16 cellular contexts compared by ENCODE assay signal in the genomic region with DNA sequence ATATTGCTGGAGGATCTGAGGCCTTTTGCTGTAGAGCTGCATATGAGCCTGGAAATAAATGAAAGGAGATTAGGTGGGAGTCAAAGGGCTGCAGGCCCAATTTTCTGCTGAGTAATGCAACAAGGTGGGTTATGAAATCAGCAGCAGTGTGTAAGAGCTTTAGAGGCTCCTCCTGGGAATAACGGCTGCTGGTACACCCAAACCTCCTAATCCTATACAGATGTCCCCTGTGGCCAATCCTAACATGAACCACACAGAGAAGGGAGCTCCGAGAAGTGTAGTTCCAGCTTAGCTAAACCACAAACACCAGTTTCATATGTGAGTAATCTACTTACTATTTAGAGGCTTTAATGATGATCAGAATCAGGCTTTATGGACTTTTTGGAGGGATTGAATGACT.
DNase-seq lines count a peak whose midpoint lies in the region; ATAC-seq and TF ChIP-seq lines count a peak whose summit lies in the region.
"Had no signal": no experiment of that assay in that cellular context is flagged by ENCODE, and none has a peak within 500 bp of the region (broad histone marks: within the 10 kb centered on the region; RNA-seq: fewer than 3 reads in every experiment).

No MANE protein-coding gene starts in this region.

- H3K27me3 Mint-ChIP-seq in MCF 10A (ENCODE audit: insufficient read depth, unreplicated experiment), result no peaks in the 10 kb centered on the region
- H3K27me3 Mint-ChIP-seq: activated naive CD8-positive, alpha-beta T cell treated with anti-CD3 and anti-CD28 coated beads, Interleukin-2, amount 10 ng/mL, durations not matched to agents 7 days and 5 days had no signal

- H3K9me3 Mint-ChIP-seq in MCF 10A (ENCODE audit: unreplicated experiment), result no peaks in the 10 kb centered on the region

- peak; percentile 81 for DNase-seq in MCF 10A (ENCODE audit: unreplicated experiment)
- DNase-seq in breast epithelium (ENCODE audit: low spot score in 2 of 2), result no peak
- DNase-seq in RPMI7951 (ENCODE audit: low read depth), result peak; percentile 28
- peak; percentile 99 for DNase-seq in fibroblast of mammary gland (ENCODE audit: low read depth)
- peak; percentile 90 for DNase-seq in stromal cell of bone marrow (ENCODE audit: low read depth)
- DNase-seq in NCI-H1092 treated with DMSO at 0.1 percent for 48 hours (lab: John Stamatoyannopoulos, UW), result no peak
- DNase-seq in NCI-H2196 (lab: John Stamatoyannopoulos, UW; ENCODE audit: unreplicated experiment), result no peak
- no peak for DNase-seq in left cardiac atrium
- DNase-seq: activated naive CD8-positive, alpha-beta T cell treated with anti-CD3 and anti-CD28 coated beads, Interleukin-2, amount 10 ng/mL, durations not matched to agents 7 days and 5 days; dorsolateral prefrontal cortex; glutamatergic neuron; KG1; left ventricle myocardium superior; RPMI8226; stimulated activated CD8-positive, alpha-beta memory T cell treated with anti-CD3 and anti-CD28 coated beads, Interleukin-4, amount 100 ng/mL, for 48 hours had no signal

- H3K9me3 ChIP-seq in breast epithelium, result peaks cover 0 to 8% of the 10 kb centered on the region in 2 donors
- H3K9me3 ChIP-seq: vagina had no signal

- no TSS peak for BruUV-seq in MCF 10A (replicated peaks; lab: Mats Ljungman, UMichigan)

- POLR2A ChIA-PET in MCF 10A (lab: Yijun Ruan, JAX), result interaction anchor here (0.5 to 0.7 kb wide), 2 partner anchors 12 to 192 kb away, joined by 3 to 4 read pairs; no protein-coding TSS in a partner anchor

- H3K27ac Mint-ChIP-seq in MCF 10A (ENCODE audit: low read depth, unreplicated experiment), result no peak overlapping the region
- H3K27ac Mint-ChIP-seq: activated naive CD8-positive, alpha-beta T cell treated with anti-CD3 and anti-CD28 coated beads, Interleukin-2, amount 10 ng/mL, durations not matched to agents 7 days and 5 days had no signal

- no peak for TF ChIP-seq POLR2A in breast epithelium (IDR thresholded peaks at IDR 0.05)

- H3K36me3 ChIP-seq in breast epithelium, result no peaks in the 10 kb centered on the region
- H3K36me3 ChIP-seq: vagina had no signal

- no peaks in the 10 kb centered on the region for H3K27me3 ChIP-seq in breast epithelium
- H3K27me3 ChIP-seq: dorsolateral prefrontal cortex, vagina had no signal

- TF ChIP-seq CTCF in MCF 10A (IDR thresholded peaks at IDR 0.05; ENCODE audit: unreplicated experiment) (no peak), breast epithelium (IDR thresholded peaks at IDR 0.05) (no peak), fibroblast of mammary gland (conservative IDR thresholded peaks at IDR 0.05; ENCODE audit: control insufficient read depth, insufficient read depth, low read depth, low read length) (no peak)

- peaks cover 6% of the 10 kb centered on the region for H3K4me1 Mint-ChIP-seq in MCF 10A (ENCODE audit: insufficient read depth, unreplicated experiment)
- H3K4me1 Mint-ChIP-seq: activated naive CD8-positive, alpha-beta T cell treated with anti-CD3 and anti-CD28 coated beads, Interleukin-2, amount 10 ng/mL, durations not matched to agents 7 days and 5 days had no signal

- intact Hi-C loops in MCF 10A (cut with micrococcal nuclease), result no loop called here
- intact Hi-C loops in breast epithelium (cut with DNase I; ENCODE audit: low total_unique reads), result no loop called here
- intact Hi-C loops in left cardiac atrium (cut with DNase I), result no loop called here

- no peak for ATAC-seq in left cardiac atrium
- ATAC-seq: left ventricle myocardium superior had no signal

- CTCF ChIA-PET in MCF 10A (lab: Yijun Ruan, JAX), result interaction anchor here (0.6 to 0.9 kb wide), 3 partner anchors 12 to 249 kb away, joined by 3 to 4 read pairs (median 3); no protein-coding TSS in a partner anchor

- H3K4me3 ChIP-seq in breast epithelium (no peak overlapping the region), fibroblast of mammary gland (ENCODE audit: control insufficient read depth, low read depth, low read length) (no peak overlapping the region)
- H3K4me3 ChIP-seq: dorsolateral prefrontal cortex, vagina had no signal

- H3K36me3 Mint-ChIP-seq in MCF 10A (ENCODE audit: insufficient read depth, unreplicated experiment), result no peaks in the 10 kb centered on the region
- H3K36me3 Mint-ChIP-seq: activated naive CD8-positive, alpha-beta T cell treated with anti-CD3 and anti-CD28 coated beads, Interleukin-2, amount 10 ng/mL, durations not matched to agents 7 days and 5 days had no signal

- H3K4me3 Mint-ChIP-seq in MCF 10A (ENCODE audit: unreplicated experiment), result no peak overlapping the region
- H3K4me3 Mint-ChIP-seq: activated naive CD8-positive, alpha-beta T cell treated with anti-CD3 and anti-CD28 coated beads, Interleukin-2, amount 10 ng/mL, durations not matched to agents 7 days and 5 days had no signal

- H3K4me1 ChIP-seq in breast epithelium, result no peaks in the 10 kb centered on the region
- H3K4me1 ChIP-seq: vagina had no signal

- H3K27ac ChIP-seq in breast epithelium, result no peak overlapping the region
- H3K27ac ChIP-seq: dorsolateral prefrontal cortex, vagina had no signal

Comparison
In these comparisons a context has a peak if more than half of its experiments do, and no peak if none do; other contexts are left out.
1. DNase-seq: peak in MCF 10A (single experiment), RPMI7951 (single experiment), fibroblast of mammary gland (single experiment) and stromal cell of bone marrow (single experiment); none in breast epithelium (0 of 2), NCI-H1092 treated with DMSO at 0.1 percent for 48 hours (single experiment), NCI-H2196 (single experiment) and left cardiac atrium (single experiment).